8 cellular contexts compared by ENCODE assay signal in the genomic region with DNA sequence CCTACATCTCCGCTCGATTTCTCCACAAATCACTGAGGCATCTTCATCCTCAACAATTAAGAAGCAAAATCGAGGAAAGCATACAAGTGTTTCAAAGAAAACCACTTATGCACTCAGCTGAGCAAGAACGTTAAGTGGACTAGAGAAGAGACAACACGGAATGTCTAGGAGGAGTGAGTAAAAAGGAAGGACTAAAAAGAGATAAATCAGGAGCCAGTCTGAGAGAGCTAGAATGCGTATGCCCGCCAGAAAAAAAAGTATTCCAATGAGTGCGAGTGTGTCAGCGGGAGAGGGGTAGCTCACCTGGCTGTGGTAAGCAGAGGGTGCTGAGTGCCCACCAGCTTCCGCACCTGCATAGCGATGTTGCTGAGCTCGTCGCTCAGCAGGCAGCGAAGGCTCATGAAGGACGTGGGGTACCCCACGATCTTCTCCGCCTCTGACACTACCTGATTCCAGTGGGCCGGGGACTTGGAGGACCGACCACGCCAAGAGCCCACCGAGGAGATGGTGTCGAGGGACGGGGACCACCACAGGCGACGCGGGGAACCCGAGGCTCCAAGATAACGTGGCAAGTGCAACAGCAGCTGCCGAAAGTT. TPM values are rescaled to one million over a fixed set of nuclear protein-coding genes. Genes with fewer than 3 reads are reported as not detected.
DNase-seq lines count a peak whose midpoint lies in the region; ATAC-seq and TF ChIP-seq lines count a peak whose summit lies in the region.

No MANE protein-coding gene starts in this region.

- H3K4me3 Mint-ChIP-seq in activated naive CD4-positive, alpha-beta T cell treated with anti-CD3 and anti-CD28 coated beads, Interleukin-2, amount 50 U/mL, for 24 hours = peak overlapping the region; percentile 94

- no peaks in the 10 kb centered on the region for H3K9me3 ChIP-seq in NT2/D1 (ENCODE audit: insufficient read depth, low read length)
- no peaks in the 10 kb centered on the region for H3K9me3 ChIP-seq in right cardiac atrium (ENCODE audit: control insufficient read depth, low read length)

- no peaks in the 10 kb centered on the region for H3K36me3 ChIP-seq in NT2/D1 (ENCODE audit: insufficient read depth, insufficient read length, low read length)

- H3K27ac Mint-ChIP-seq in activated naive CD4-positive, alpha-beta T cell treated with anti-CD3 and anti-CD28 coated beads, Interleukin-2, amount 50 U/mL, for 24 hours = peak overlapping the region; percentile 92

- ATAC-seq in GM18907 (IDR thresholded peaks at IDR 0.05; ENCODE audit: unreplicated experiment) = peak; percentile 35
- ATAC-seq in HG03108 (IDR thresholded peaks at IDR 0.05; ENCODE audit: unreplicated experiment) = peak; percentile 19
- peak; percentile 1 to 7 for ATAC-seq in right cardiac atrium

- DNase-seq in NT2/D1 (ENCODE audit: low read depth, low spot score) (no peak), right cardiac atrium (peak in 2 of 3 donors; percentile 60 to 62), renal cortical epithelial cell (ENCODE audit: low read depth) (peak; percentile 40), cortex of kidney (lab: John Stamatoyannopoulos, UW) (no peak)

- H3K27me3 ChIP-seq in NT2/D1 (ENCODE audit: insufficient read depth, insufficient read length) (no peaks in the 10 kb centered on the region), right cardiac atrium (ENCODE audit: control insufficient read depth, insufficient read depth) (no peaks in the 10 kb centered on the region)

- H3K4me1 Mint-ChIP-seq in activated naive CD4-positive, alpha-beta T cell treated with anti-CD3 and anti-CD28 coated beads, Interleukin-2, amount 50 U/mL, for 24 hours = peaks cover 34% of the 10 kb centered on the region

- no peaks in the 10 kb centered on the region for H3K27me3 Mint-ChIP-seq in activated naive CD4-positive, alpha-beta T cell treated with anti-CD3 and anti-CD28 coated beads, Interleukin-2, amount 50 U/mL, for 24 hours

- 1% methylated on average over 29 of the region's 29 CpGs for WGBS in right cardiac atrium

- peak overlapping the region; percentile 92 for H3K9ac ChIP-seq in NT2/D1 (ENCODE audit: insufficient read length, low read depth)

- intact Hi-C loops in right cardiac atrium (cut with DNase I) = no loop called here

- peaks cover 4% of the 10 kb centered on the region for H3K36me3 Mint-ChIP-seq in activated naive CD4-positive, alpha-beta T cell treated with anti-CD3 and anti-CD28 coated beads, Interleukin-2, amount 50 U/mL, for 24 hours

- H3K4me1 ChIP-seq in NT2/D1 (ENCODE audit: insufficient read depth, insufficient read length) (no peaks in the 10 kb centered on the region), right cardiac atrium (ENCODE audit: control insufficient read depth, insufficient read depth, low read length) (peaks cover 2% of the 10 kb centered on the region)

- H3K27ac ChIP-seq in C4-2B = peak overlapping the region; percentile 88
- H3K27ac ChIP-seq in right cardiac atrium (ENCODE audit: low read length) = peak overlapping the region; percentile 13

- TF ChIP-seq CTCF in C4-2B (conservative IDR thresholded peaks at IDR 0.05) = no peak

- no peaks in the 10 kb centered on the region for H3K9me3 Mint-ChIP-seq in activated naive CD4-positive, alpha-beta T cell treated with anti-CD3 and anti-CD28 coated beads, Interleukin-2, amount 50 U/mL, for 24 hours

- peak overlapping the region; percentile 95 for H3K4me3 ChIP-seq in NT2/D1 (ENCODE audit: insufficient read length, low read depth)
- peak overlapping the region; percentile 65 for H3K4me3 ChIP-seq in right cardiac atrium (ENCODE audit: low read length)

RNA-seq across cellular contexts. Expression of gene PDSS2, which starts 0.6 kb away (rescaled TPM):
- total RNA-seq in right cardiac atrium = 10 to 100 TPM; 12.5 to 15.5 (median 14.1) TPM
- 10.0 TPM for polyA plus RNA-seq in right cardiac atrium
- 8.9 and 12.2 TPM in 2 replicates for total RNA-seq in renal cortical epithelial cell

RNA-seq across cellular contexts. Expression of gene SOBP, which starts 31.1 kb away (rescaled TPM):
- total RNA-seq in right cardiac atrium (10 to 100 TPM; 17.5 to 20.6 (median 18.5) TPM), renal cortical epithelial cell (0.35 and 0.70 TPM in 2 replicates)
- polyA plus RNA-seq in right cardiac atrium = 10.4 TPM

Comparison
In these comparisons a context has a peak if more than half of its experiments do, and no peak if none do; other contexts are left out.
1. DNase-seq: peak in right cardiac atrium (2 of 3) and renal cortical epithelial cell (single experiment); none in NT2/D1 (single experiment) and cortex of kidney (single experiment).
2. RNA of gene SOBP, which starts 31.1 kb away (total RNA-seq): 17.5 to 20.6 TPM in right cardiac atrium; 0.35 to 0.70 TPM in renal cortical epithelial cell; every median in the first group is over 10 times any median in the second.
3. Peak in every context shown above with its lines, with median percentiles within 50 percentile points of each other: ATAC-seq.